In the genomic region with DNA sequence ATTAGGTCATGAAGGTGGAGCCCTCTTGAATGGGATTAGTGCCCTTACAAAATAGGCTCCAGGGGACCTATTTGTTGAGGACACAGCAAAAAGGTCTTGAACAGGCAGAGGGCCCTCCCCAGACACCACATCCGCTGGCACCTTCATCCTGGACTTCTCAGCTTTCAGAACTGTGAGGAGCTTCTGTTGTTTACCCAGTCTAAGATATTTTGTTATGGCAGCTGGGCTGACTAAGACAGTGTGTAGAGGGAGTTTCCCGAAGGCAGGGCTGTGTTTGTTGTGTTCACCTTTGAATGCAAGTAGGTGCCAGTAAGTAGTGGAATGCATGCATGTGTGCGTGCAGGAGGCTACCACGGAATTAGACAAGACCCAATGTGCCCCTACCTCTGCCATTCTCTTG, we compare ENCODE assay signal across 18 cellular contexts.
DNase-seq lines count a peak whose midpoint lies in the region; ATAC-seq, FAIRE-seq and TF ChIP-seq lines count a peak whose summit lies in the region.
"Had no signal": no experiment of that assay in that cellular context is flagged by ENCODE, and none has a peak within 500 bp of the region (broad histone marks: within the 10 kb centered on the region; RNA-seq: fewer than 3 reads in every experiment).

No MANE protein-coding gene starts in this region.

- H3K4me3 Mint-ChIP-seq in activated T-cell treated with anti-CD3 and anti-CD28 coated beads, Interleukin-2, amount 50 U/mL, for 4 hours, result no peak overlapping the region
- H3K4me3 Mint-ChIP-seq in activated T-cell treated with anti-CD3 and anti-CD28 coated beads, Interleukin-2, amount 50 U/mL, for 24 hours, result no peak overlapping the region
- no peak overlapping the region for H3K4me3 Mint-ChIP-seq in activated T-helper 1 cell treated with anti-CD3 and anti-CD28 coated beads, Interleukin-12 subunit alpha, Interleukin-12 subunit beta, Interleukin-2, Interleukin-4 antibody, amounts not matched to agents 30 ng/mL and 10 ng/mL and 1 ng/mL, durations not matched to agents 14 hours and 24 hours and 36 hours

- TF ChIP-seq CTCF in GM12865 (IDR thresholded peaks at IDR 0.05; ENCODE audit: insufficient read depth, low read depth, low read length, missing control alignments) (no peak), bronchial epithelial cell (IDR thresholded peaks at IDR 0.05; ENCODE audit: insufficient read depth, low read length, severe bottlenecking) (no peak)

- intact Hi-C loops in activated T-helper 1 cell treated with anti-CD3 and anti-CD28 coated beads, Interleukin-12 subunit alpha, Interleukin-12 subunit beta, Interleukin-2, Interleukin-4 antibody, amounts not matched to agents 30 ng/mL and 10 ng/mL and 1 ng/mL, durations not matched to agents 14 hours and 24 hours and 36 hours (cut with micrococcal nuclease), result loop anchor here (5.0 kb wide), 1 partner anchor 296 kb away; no protein-coding TSS in a partner anchor

- H3K9me3 Mint-ChIP-seq in activated T-cell treated with anti-CD3 and anti-CD28 coated beads, Interleukin-2, amount 50 U/mL, for 4 hours, result no peaks in the 10 kb centered on the region
- H3K9me3 Mint-ChIP-seq in activated T-cell treated with anti-CD3 and anti-CD28 coated beads, Interleukin-2, amount 50 U/mL, for 24 hours, result no peaks in the 10 kb centered on the region
- no peaks in the 10 kb centered on the region for H3K9me3 Mint-ChIP-seq in activated T-helper 1 cell treated with anti-CD3 and anti-CD28 coated beads, Interleukin-12 subunit alpha, Interleukin-12 subunit beta, Interleukin-2, Interleukin-4 antibody, amounts not matched to agents 30 ng/mL and 10 ng/mL and 1 ng/mL, durations not matched to agents 14 hours and 24 hours and 36 hours

- peaks cover 2% of the 10 kb centered on the region for H3K27me3 ChIP-seq in bronchial epithelial cell (ENCODE audit: control insufficient read depth, insufficient read depth, low read length)

- peaks cover 10% of the 10 kb centered on the region for H3K4me1 Mint-ChIP-seq in activated T-cell treated with anti-CD3 and anti-CD28 coated beads, Interleukin-2, amount 50 U/mL, for 4 hours (ENCODE audit: low read depth)
- H3K4me1 Mint-ChIP-seq in activated T-cell treated with anti-CD3 and anti-CD28 coated beads, Interleukin-2, amount 50 U/mL, for 24 hours (ENCODE audit: low read depth), result peaks cover 15% of the 10 kb centered on the region
- H3K4me1 Mint-ChIP-seq in activated T-helper 1 cell treated with anti-CD3 and anti-CD28 coated beads, Interleukin-12 subunit alpha, Interleukin-12 subunit beta, Interleukin-2, Interleukin-4 antibody, amounts not matched to agents 30 ng/mL and 10 ng/mL and 1 ng/mL, durations not matched to agents 14 hours and 24 hours and 36 hours (ENCODE audit: low read depth), result peaks cover 17% of the 10 kb centered on the region

- H3K27me3 Mint-ChIP-seq in activated T-cell treated with anti-CD3 and anti-CD28 coated beads, Interleukin-2, amount 50 U/mL, for 4 hours (ENCODE audit: low read depth), result peaks cover 18% of the 10 kb centered on the region
- peaks cover 16% of the 10 kb centered on the region for H3K27me3 Mint-ChIP-seq in activated T-cell treated with anti-CD3 and anti-CD28 coated beads, Interleukin-2, amount 50 U/mL, for 24 hours
- H3K27me3 Mint-ChIP-seq in activated T-helper 1 cell treated with anti-CD3 and anti-CD28 coated beads, Interleukin-12 subunit alpha, Interleukin-12 subunit beta, Interleukin-2, Interleukin-4 antibody, amounts not matched to agents 30 ng/mL and 10 ng/mL and 1 ng/mL, durations not matched to agents 14 hours and 24 hours and 36 hours (ENCODE audit: insufficient read depth), result peaks cover 5% of the 10 kb centered on the region

- FAIRE-seq in bronchial epithelial cell (lab: Jason Lieb, UNC), result no peak
- FAIRE-seq: A549, HepG2 had no signal

- H3K27ac Mint-ChIP-seq in activated T-cell treated with anti-CD3 and anti-CD28 coated beads, Interleukin-2, amount 50 U/mL, for 24 hours, result no peak overlapping the region
- no peak overlapping the region for H3K27ac Mint-ChIP-seq in activated T-helper 1 cell treated with anti-CD3 and anti-CD28 coated beads, Interleukin-12 subunit alpha, Interleukin-12 subunit beta, Interleukin-2, Interleukin-4 antibody, amounts not matched to agents 30 ng/mL and 10 ng/mL and 1 ng/mL, durations not matched to agents 14 hours and 24 hours and 36 hours

- DNase-seq in activated T-cell treated with anti-CD3 and anti-CD28 coated beads, Interleukin-2, amount 50 U/mL, for 4 hours, result no peak
- DNase-seq in activated T-cell treated with anti-CD3 and anti-CD28 coated beads, Interleukin-2, amount 50 U/mL, for 24 hours, result no peak
- DNase-seq in GM12865 (ENCODE audit: low read depth) (peak; percentile 26), bronchial epithelial cell (ENCODE audit: low read depth) (peak; percentile 50), kidney tubule cell (ENCODE audit: low spot score) (peak; percentile 3), HPDE6-E6E7 (ENCODE audit: extremely low spot score) (no peak)
- no peak for DNase-seq in activated T-helper 1 cell treated with anti-CD3 and anti-CD28 coated beads, Interleukin-12 subunit alpha, Interleukin-12 subunit beta, Interleukin-2, Interleukin-4 antibody, amounts not matched to agents 30 ng/mL and 10 ng/mL and 1 ng/mL, durations not matched to agents 14 hours and 24 hours and 36 hours (ENCODE audit: low spot score)
- DNase-seq: DMS 273 treated with DMSO at 0.1 percent for 48 hours, GF-D8, GOT3, KG1, NCI-H1048, NCI-H146, NCI-H2081, NCI-H748 treated with DMSO at 0.1 percent for 48 hours, PC-9 had no signal

- H3K4me3 ChIP-seq in GM12865 (ENCODE audit: low read depth, low read length), result no peak overlapping the region
- no peak overlapping the region for H3K4me3 ChIP-seq in bronchial epithelial cell (ENCODE audit: low read depth, low read length)
- H3K4me3 ChIP-seq: A549, PC-9 had no signal

- H3K36me3 ChIP-seq in bronchial epithelial cell (ENCODE audit: control insufficient read depth, insufficient read depth, low read length), result no peaks in the 10 kb centered on the region

- ATAC-seq in activated T-cell treated with anti-CD3 and anti-CD28 coated beads, Interleukin-2, amount 50 U/mL, for 4 hours, result peak; percentile 10 to 37
- ATAC-seq: A549, HepG2 had no signal

- no peaks in the 10 kb centered on the region for H3K36me3 Mint-ChIP-seq in activated T-cell treated with anti-CD3 and anti-CD28 coated beads, Interleukin-2, amount 50 U/mL, for 4 hours (ENCODE audit: insufficient read depth)
- no peaks in the 10 kb centered on the region for H3K36me3 Mint-ChIP-seq in activated T-cell treated with anti-CD3 and anti-CD28 coated beads, Interleukin-2, amount 50 U/mL, for 24 hours (ENCODE audit: low read depth)
- no peaks in the 10 kb centered on the region for H3K36me3 Mint-ChIP-seq in activated T-helper 1 cell treated with anti-CD3 and anti-CD28 coated beads, Interleukin-12 subunit alpha, Interleukin-12 subunit beta, Interleukin-2, Interleukin-4 antibody, amounts not matched to agents 30 ng/mL and 10 ng/mL and 1 ng/mL, durations not matched to agents 14 hours and 24 hours and 36 hours (ENCODE audit: low read depth)

Comparison
In these comparisons a context has a peak if more than half of its experiments do, and no peak if none do; other contexts are left out.
1. DNase-seq: peak in GM12865 (single experiment), bronchial epithelial cell (single experiment) and kidney tubule cell (single experiment); none in activated T-cell treated with anti-CD3 and anti-CD28 coated beads, Interleukin-2, amount 50 U/mL, for 4 hours (single experiment), activated T-cell treated with anti-CD3 and anti-CD28 coated beads, Interleukin-2, amount 50 U/mL, for 24 hours (single experiment), HPDE6-E6E7 (single experiment) and activated T-helper 1 cell treated with anti-CD3 and anti-CD28 coated beads, Interleukin-12 subunit alpha, Interleukin-12 subunit beta, Interleukin-2, Interleukin-4 antibody, amounts not matched to agents 30 ng/mL and 10 ng/mL and 1 ng/mL, durations not matched to agents 14 hours and 24 hours and 36 hours (single experiment).